8 cellular contexts compared by ENCODE assay signal in genomic region chr12:56593909-56594621, GRCh38. TPM values are rescaled to one million over a fixed set of nuclear protein-coding genes. Genes with fewer than 3 reads are reported as not detected.
DNase-seq lines count a peak whose midpoint lies in the region; ATAC-seq and TF ChIP-seq lines count a peak whose summit lies in the region.

No MANE protein-coding gene starts in this region.

- no peak for TF ChIP-seq POLR2A in esophagus squamous epithelium (IDR thresholded peaks at IDR 0.05)

- H3K9me3 ChIP-seq in OCI-LY3 (ENCODE audit: insufficient read depth, low read length) (no peaks in the 10 kb centered on the region), esophagus squamous epithelium (no peaks in the 10 kb centered on the region)

- WGBS in esophagus squamous epithelium, 2 donors = 36 to 47% methylated on average over 7 to 8 of the region's 8 CpGs

- no peak overlapping the region for H3K4me2 ChIP-seq in OCI-LY3 (ENCODE audit: low read length)

- ATAC-seq in stimulated activated naive CD8-positive, alpha-beta T cell treated with anti-CD3 and anti-CD28 coated beads, Interleukin-15, amount 100 ng/mL, for 72 hours = peak; percentile 68
- no peak for ATAC-seq in GM19395 (IDR thresholded peaks at IDR 0.05; ENCODE audit: unreplicated experiment)

- peak; percentile 69 for TF ChIP-seq CTCF in OCI-LY3 (IDR thresholded peaks at IDR 0.05; ENCODE audit: low read depth, low read length)
- peak; percentile 65 to 74 (median 68) for TF ChIP-seq CTCF in esophagus squamous epithelium (IDR thresholded peaks at IDR 0.05)
- TF ChIP-seq CTCF in nephron (IDR thresholded peaks at IDR 0.05; ENCODE audit: unreplicated experiment in 3 of 3) = peak; percentile 73 to 83 (median 76)

- peak; percentile 47 for DNase-seq in DMS114 treated with DMSO at 0.1 percent for 48 hours (lab: John Stamatoyannopoulos, UW; ENCODE audit: unreplicated experiment)
- DNase-seq in HS-5 (ENCODE audit: low read depth) = peak; percentile 48
- peak; percentile 68 for DNase-seq in activated T-cell treated with anti-CD3 and anti-CD28 coated beads, Interleukin-2, amount 50 U/mL, for 1 hour
- no peak for DNase-seq in esophagus squamous epithelium (lab: John Stamatoyannopoulos, UW)
- peak; percentile 61 to 68 for DNase-seq in stimulated activated naive CD8-positive, alpha-beta T cell treated with anti-CD3 and anti-CD28 coated beads, Interleukin-15, amount 100 ng/mL, for 72 hours

- peak overlapping the region; percentile 75 to 90 (median 85) for H3K27ac Mint-ChIP-seq in nephron
- peak overlapping the region; percentile 3 to 61 for H3K27ac Mint-ChIP-seq in stimulated activated naive CD8-positive, alpha-beta T cell treated with anti-CD3 and anti-CD28 coated beads, Interleukin-15, amount 100 ng/mL, for 72 hours

- H3K27me3 ChIP-seq in OCI-LY3 (ENCODE audit: low read depth, low read length) = no peaks in the 10 kb centered on the region
- no peaks in the 10 kb centered on the region for H3K27me3 ChIP-seq in esophagus squamous epithelium

- no peak overlapping the region for H3K27ac ChIP-seq in OCI-LY3 (ENCODE audit: low read length)
- peak overlapping the region in 3 of 4 donors; percentile 28 to 66 (median 42) for H3K27ac ChIP-seq in esophagus squamous epithelium

- H3K36me3 ChIP-seq in OCI-LY3 (replicated peaks; ENCODE audit: low read depth, low read length) (peaks cover 27% of the 10 kb centered on the region), esophagus squamous epithelium (peaks cover 12 to 70% (median 15%) of the 10 kb centered on the region in 3 donors)

- no peaks in the 10 kb centered on the region for H3K27me3 Mint-ChIP-seq in nephron (ENCODE audit: low read depth)
- H3K27me3 Mint-ChIP-seq in stimulated activated naive CD8-positive, alpha-beta T cell treated with anti-CD3 and anti-CD28 coated beads, Interleukin-15, amount 100 ng/mL, for 72 hours = no peaks in the 10 kb centered on the region

- H3K4me1 ChIP-seq in OCI-LY3 (ENCODE audit: low read length) = no peaks in the 10 kb centered on the region
- H3K4me1 ChIP-seq in esophagus squamous epithelium = peaks cover 0 to 14% (median 0%) of the 10 kb centered on the region in 3 donors

- peaks cover 30% of the 10 kb centered on the region for H3K36me3 Mint-ChIP-seq in nephron (ENCODE audit: low read depth)

- no peak overlapping the region for H3K4me3 Mint-ChIP-seq in nephron
- H3K4me3 Mint-ChIP-seq in stimulated activated naive CD8-positive, alpha-beta T cell treated with anti-CD3 and anti-CD28 coated beads, Interleukin-15, amount 100 ng/mL, for 72 hours = no peak overlapping the region

- no peak overlapping the region for H2AFZ ChIP-seq in OCI-LY3 (ENCODE audit: low read depth, low read length)

- H3K4me3 ChIP-seq in OCI-LY3 (ENCODE audit: low read length) = no peak overlapping the region
- no peak overlapping the region for H3K4me3 ChIP-seq in esophagus squamous epithelium

- H3K79me2 ChIP-seq in OCI-LY3 (ENCODE audit: low read length) = no peaks in the 10 kb centered on the region

- H3K9me3 Mint-ChIP-seq in nephron = no peaks in the 10 kb centered on the region
- H3K9me3 Mint-ChIP-seq in stimulated activated naive CD8-positive, alpha-beta T cell treated with anti-CD3 and anti-CD28 coated beads, Interleukin-15, amount 100 ng/mL, for 72 hours = no peaks in the 10 kb centered on the region

- no peaks in the 10 kb centered on the region for H4K20me1 ChIP-seq in OCI-LY3 (ENCODE audit: insufficient read depth, low read length)

- intact Hi-C loops in esophagus squamous epithelium (cut with DNase I) = no loop called here

- no peak overlapping the region for H3K9ac ChIP-seq in OCI-LY3 (ENCODE audit: low read length)

- peaks cover 26% of the 10 kb centered on the region for H3K4me1 Mint-ChIP-seq in nephron
- peaks cover 22% of the 10 kb centered on the region for H3K4me1 Mint-ChIP-seq in stimulated activated naive CD8-positive, alpha-beta T cell treated with anti-CD3 and anti-CD28 coated beads, Interleukin-15, amount 100 ng/mL, for 72 hours

RNA-seq across cellular contexts. Expression of gene BAZ2A, which starts 36.1 kb away (rescaled TPM):
- 10 to 100 TPM; 36.7 to 65.3 (median 59.8) TPM for total RNA-seq in esophagus squamous epithelium

RNA-seq across cellular contexts. Expression of gene ATP5F1B, which starts 51.7 kb away (rescaled TPM):
- total RNA-seq in esophagus squamous epithelium = 100 to 1,000 TPM; 337 to 726 (median 526) TPM
